In the genomic region with DNA sequence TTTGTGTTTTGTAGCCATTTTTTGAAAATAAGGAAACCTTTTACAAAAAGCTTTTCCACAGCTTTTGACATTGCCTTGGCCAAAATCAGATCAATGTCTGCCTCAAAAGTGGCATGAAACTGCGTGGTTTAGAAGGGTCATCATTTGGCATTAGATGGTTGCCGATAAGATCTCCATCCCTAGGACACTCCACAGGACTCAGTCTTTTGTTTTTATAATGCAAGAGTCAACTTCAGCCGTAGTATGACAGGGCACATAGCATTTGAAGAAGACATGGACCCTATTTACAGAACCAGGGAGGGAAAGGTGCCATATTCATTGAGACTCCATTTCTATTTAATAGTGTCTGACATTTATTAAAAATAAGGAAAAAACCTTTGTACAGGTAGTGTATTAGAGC, we compare ENCODE assay signal across 9 cellular contexts. TPM values are rescaled to one million over a fixed set of nuclear protein-coding genes. Genes with fewer than 3 reads are reported as not detected.
DNase-seq lines count a peak whose midpoint lies in the region; ATAC-seq, FAIRE-seq and TF ChIP-seq lines count a peak whose summit lies in the region.
"Had no signal": no experiment of that assay in that cellular context is flagged by ENCODE, and none has a peak within 500 bp of the region (broad histone marks: within the 10 kb centered on the region; RNA-seq: fewer than 3 reads in every experiment).

No MANE protein-coding gene starts in this region.

- H3K56ac ChIP-seq in mesendoderm (ENCODE audit: low read length) = no peak overlapping the region

- H2BK120ac ChIP-seq in mesendoderm (ENCODE audit: low read depth, low read length) = no peak overlapping the region

- H3K4me3 ChIP-seq in right atrium auricular region (peak overlapping the region in 1 of 2 donors; percentile 58), K562 (peak overlapping the region; percentile 59), mesendoderm (ENCODE audit: low read length) (no peak overlapping the region), upper lobe of right lung (peak overlapping the region; percentile 64)

- POLR2A ChIA-PET in K562 (lab: Yijun Ruan, JAX) = no interaction called here

- TF ChIP-seq CTCF in right atrium auricular region (IDR thresholded peaks at IDR 0.05) = no peak
- TF ChIP-seq CTCF in K562 (IDR thresholded peaks at IDR 0.05 in 2 of 3, conservative IDR thresholded peaks at IDR 0.05 in 1 of 3; ENCODE audit: insufficient read depth in 2 of 3, low read depth in 1 of 3, low read length in 3 of 3) = no peak
- TF ChIP-seq CTCF in upper lobe of right lung (IDR thresholded peaks at IDR 0.05) = no peak
- TF ChIP-seq CTCF in GM20000 (IDR thresholded peaks at IDR 0.05; ENCODE audit: extremely low read depth, missing control alignments) = no peak

- H3K4me1 ChIP-seq in right atrium auricular region = peaks cover 0 to 5% of the 10 kb centered on the region in 2 donors
- peaks cover 15% of the 10 kb centered on the region in 2 experiments; a peak in 4 of 5 replicates for H3K4me1 ChIP-seq in K562 (replicated peaks in 1 of 2; ENCODE audit: control insufficient read depth in 2 of 2, insufficient read depth in 2 of 2, low read length in 2 of 2)
- H3K4me1 ChIP-seq in mesendoderm (ENCODE audit: control insufficient read depth, low read depth, low read length) = no peaks in the 10 kb centered on the region
- H3K4me1 ChIP-seq in upper lobe of right lung = no peaks in the 10 kb centered on the region

- H3K9ac ChIP-seq in K562 (ENCODE audit: insufficient read depth in 1 of 2, low read depth in 2 of 2, low read length in 2 of 2) (no peak overlapping the region), mesendoderm (ENCODE audit: low read length) (peak overlapping the region; percentile 75)

- TF ChIP-seq POLR2A in K562 (conservative IDR thresholded peaks at IDR 0.05) = no peak

- TSS peak; percentile 67 for BruUV-seq in K562 (replicated peaks; lab: Mats Ljungman, UMichigan)

- no peak for TF ChIP-seq RAD21 in K562 (CRISPR knock-in tag; conservative IDR thresholded peaks at IDR 0.05 in 1 of 2, IDR thresholded peaks at IDR 0.05 in 1 of 2)

- no peaks in the 10 kb centered on the region for H3K9me3 ChIP-seq in right atrium auricular region
- H3K9me3 ChIP-seq in K562 (replicated peaks; ENCODE audit: control insufficient read depth, insufficient read depth, low read depth, low read length) = no peaks in the 10 kb centered on the region
- no peaks in the 10 kb centered on the region for H3K9me3 ChIP-seq in upper lobe of right lung

- H2BK15ac ChIP-seq in mesendoderm (replicated peaks; ENCODE audit: low read depth) = no peak overlapping the region

- H3K36me3 ChIP-seq in right atrium auricular region = no peaks in the 10 kb centered on the region
- peaks cover 16% of the 10 kb centered on the region; the same call in 2 of the 3 replicates for H3K36me3 ChIP-seq in K562 (ENCODE audit: control insufficient read depth, insufficient read depth, low read length)
- H3K36me3 ChIP-seq in mesendoderm (ENCODE audit: control insufficient read depth, insufficient read depth, low read length) = no peaks in the 10 kb centered on the region
- H3K36me3 ChIP-seq in upper lobe of right lung = no peaks in the 10 kb centered on the region

- H3K23ac ChIP-seq in mesendoderm (ENCODE audit: low read length) = no peak overlapping the region

- H3K9me1 ChIP-seq in K562 (ENCODE audit: control insufficient read depth, insufficient read depth, low read length) = no peaks in the 10 kb centered on the region

- H3K18ac ChIP-seq in mesendoderm (ENCODE audit: low read length) = no peak overlapping the region

- no peak overlapping the region for H3K4ac ChIP-seq in mesendoderm (ENCODE audit: low read depth, low read length)

- H3K27me3 ChIP-seq in right atrium auricular region (no peaks in the 10 kb centered on the region), K562 (ENCODE audit: control insufficient read depth in 2 of 2, insufficient read depth in 2 of 2, low read length in 2 of 2) (no peaks in the 10 kb centered on the region), mesendoderm (ENCODE audit: insufficient read depth, low read length, poor library complexity) (no peaks in the 10 kb centered on the region), upper lobe of right lung (no peaks in the 10 kb centered on the region)

- no peak overlapping the region for H4K5ac ChIP-seq in mesendoderm (ENCODE audit: low read length)

- CTCF ChIA-PET in K562 (lab: Yijun Ruan, JAX; ENCODE audit: low intra/inter-chr PET ratio) = no interaction called here

- peak overlapping the region; percentile 95 for H3K4me2 ChIP-seq in K562 (ENCODE audit: insufficient read depth, low read length)
- no peak overlapping the region for H3K4me2 ChIP-seq in mesendoderm (ENCODE audit: low read length)

- H3K27ac ChIP-seq in right atrium auricular region (peak overlapping the region; percentile 85 to 92), K562 (ENCODE audit: extremely low read depth, low read depth, low read length) (no peak overlapping the region), mesendoderm (ENCODE audit: low read depth, low read length) (no peak overlapping the region), upper lobe of right lung (no peak overlapping the region)

- TF ChIP-seq EP300 in K562 (IDR thresholded peaks at IDR 0.05; ENCODE audit: low read length) = no peak

- H3K79me1 ChIP-seq in mesendoderm (ENCODE audit: low read length) = no peaks in the 10 kb centered on the region

- no peak for DNase-seq in right atrium auricular region (ENCODE audit: low spot score)
- DNase-seq in Right ventricle myocardium superior = no peak
- DNase-seq in K562 (ENCODE audit: extremely low read depth in 1 of 4, low spot score in 3 of 4) = no peak
- DNase-seq in mesendoderm = no peak
- no peak for DNase-seq in upper lobe of right lung
- no peak for DNase-seq in GM20000 (ENCODE audit: low spot score)
- no peak for DNase-seq in NCI-H446 treated with DMSO at 0.1 percent for 48 hours (lab: John Stamatoyannopoulos, UW)

- no peak overlapping the region for H2AFZ ChIP-seq in K562 (ENCODE audit: low read depth, low read length)

- peaks cover 8% of the 10 kb centered on the region for H4K20me1 ChIP-seq in K562 (replicated peaks; ENCODE audit: control insufficient read depth, insufficient read depth, low read length)

- H4K8ac ChIP-seq in mesendoderm (ENCODE audit: low read depth, low read length) = no peak overlapping the region

- 71% methylated on average over 3 of the region's 3 CpGs for WGBS in K562 (ENCODE audit: insufficient coverage, low coverage, missing lambda C conversion rate)
- no CpG with 5 or more reads among the region's 3 CpGs for WGBS in mesendoderm (ENCODE audit: extremely low coverage, insufficient coverage, low lambda C conversion rate)

- no peak for FAIRE-seq in K562 (lab: Jason Lieb, UNC)

- in situ Hi-C loops in K562 (cut with MboI) = no loop called here

- no peak for ATAC-seq in Right ventricle myocardium superior (ENCODE audit: poor library complexity)
- no peak for ATAC-seq in K562
- no peak for ATAC-seq in upper lobe of right lung
- ATAC-seq in GM21367 (IDR thresholded peaks at IDR 0.05; ENCODE audit: unreplicated experiment) = no peak

- H2BK5ac ChIP-seq in mesendoderm (ENCODE audit: low read length) = no peak overlapping the region

- H2AK5ac ChIP-seq in mesendoderm (ENCODE audit: low read length) = no peak overlapping the region

- intact Hi-C loops in Right ventricle myocardium superior (cut with DNase I) (no loop called here), K562 (cut with micrococcal nuclease) (no loop called here), upper lobe of right lung (cut with DNase I) (no loop called here)

- H3K79me2 ChIP-seq in K562 (ENCODE audit: control insufficient read depth, insufficient read depth, low read length) = peaks cover 17% of the 10 kb centered on the region
- no peaks in the 10 kb centered on the region for H3K79me2 ChIP-seq in mesendoderm (ENCODE audit: control insufficient read depth, insufficient read depth, low read length)

RNA-seq across cellular contexts. Expression of a gene that starts 1.3 kb away (rescaled TPM):
- total RNA-seq in right atrium auricular region = 10 to 100 TPM; 27.5 to 40.3 TPM
- 31.1 TPM for total RNA-seq in Right ventricle myocardium superior
- total RNA-seq in K562 (2011; cell fraction: chromatin; rRNA removed; ENCODE audit: low replicate concordance) = 11.6 and 23.5 TPM in 2 replicates
- total RNA-seq in K562 (2011; cell fraction: nucleolus; rRNA removed) = 16.7 and 19.7 TPM in 2 replicates
- total RNA-seq in K562 (2011; cell fraction: nucleoplasm; rRNA removed) = 17.2 and 30.8 TPM in 2 replicates
- total RNA-seq in K562 (2014; rRNA removed) = 13.2 and 15.9 TPM in 2 replicates
- 8.1 and 10.1 TPM in 2 replicates for total RNA-seq in K562 (2014; rRNA removed; fragmentation: Illumina TruSeq; extraction: Trizol)
- total RNA-seq in K562 (2015; rRNA removed; fragmentation: Illumina TruSeq; extraction: Trizol) = 17.9 and 18.9 TPM in 2 replicates
- 36.5 and 42.6 TPM in 2 replicates for total RNA-seq in K562 (2021)
- 24.4 and 36.0 TPM in 2 replicates for polyA plus RNA-seq in K562 (2011; rRNA removed)
- 75.3 and 105 TPM in 2 replicates for polyA plus RNA-seq in K562 (2011; cell fraction: cytosol; rRNA removed)
- polyA plus RNA-seq in K562 (2011; cell fraction: nucleus; rRNA removed) = 58.1 and 84.1 TPM in 2 replicates
- polyA plus RNA-seq in K562 (2012) = 79.9 and 169 TPM in 2 replicates
- polyA plus RNA-seq in K562 (2014; fragmentation: Illumina TruSeq; extraction: Trizol) = 95.1 and 98.7 TPM in 2 replicates
- polyA plus RNA-seq in K562 (2014; fragmentation: Nextera tagmentation; extraction: Ambion mirVana) = 10 to 100 TPM; 23.7 to 30.3 TPM
- 36.2 and 62.4 TPM in 2 replicates for polyA plus RNA-seq in K562 (2014; rRNA removed)
- polyA minus RNA-seq in K562 (2011; rRNA and poly(A)+ RNA removed) = 9.2 and 11.4 TPM in 2 replicates
- 14.4 and 26.2 TPM in 2 replicates for polyA minus RNA-seq in K562 (2011; cell fraction: cytosol; rRNA and poly(A)+ RNA removed)
- polyA minus RNA-seq in K562 (2011; cell fraction: nucleus; rRNA and poly(A)+ RNA removed) = 10.2 and 12.6 TPM in 2 replicates
- polyA plus RNA-seq in mesendoderm (2013, experiment 1 of 2) = 71.6 TPM
- polyA plus RNA-seq in mesendoderm (2013, experiment 2 of 2) = 67.6 TPM
- 34.7 TPM for total RNA-seq in upper lobe of right lung

RNA-seq across cellular contexts. Expression of a gene that starts 18.4 kb away (rescaled TPM):
- total RNA-seq in right atrium auricular region = 100 to 1,000 TPM; 177 to 187 TPM
- 253 TPM for total RNA-seq in Right ventricle myocardium superior
- total RNA-seq in K562 (2011; cell fraction: chromatin; rRNA removed; ENCODE audit: low replicate concordance) = 14.2 and 31.1 TPM in 2 replicates
- 32.0 and 32.2 TPM in 2 replicates for total RNA-seq in K562 (2011; cell fraction: nucleolus; rRNA removed)
- total RNA-seq in K562 (2011; cell fraction: nucleoplasm; rRNA removed) = 24.9 and 35.4 TPM in 2 replicates
- total RNA-seq in K562 (2014; rRNA removed) = 24.9 and 39.0 TPM in 2 replicates
- 20.0 and 22.9 TPM in 2 replicates for total RNA-seq in K562 (2014; rRNA removed; fragmentation: Illumina TruSeq; extraction: Trizol)
- 20.6 and 22.4 TPM in 2 replicates for total RNA-seq in K562 (2015; rRNA removed; fragmentation: Illumina TruSeq; extraction: Trizol)
- 67.5 and 67.8 TPM in 2 replicates for total RNA-seq in K562 (2021)
- polyA plus RNA-seq in K562 (2011; rRNA removed) = 22.9 and 48.6 TPM in 2 replicates
- 57.6 and 104 TPM in 2 replicates for polyA plus RNA-seq in K562 (2011; cell fraction: cytosol; rRNA removed)
- polyA plus RNA-seq in K562 (2011; cell fraction: nucleus; rRNA removed) = 55.7 and 86.1 TPM in 2 replicates
- polyA plus RNA-seq in K562 (2012) = 83.4 and 93.2 TPM in 2 replicates
- polyA plus RNA-seq in K562 (2014; fragmentation: Illumina TruSeq; extraction: Trizol) = 44.7 and 60.2 TPM in 2 replicates
- polyA plus RNA-seq in K562 (2014; fragmentation: Nextera tagmentation; extraction: Ambion mirVana) = 10 to 100 TPM; 17.0 to 20.5 TPM
- 36.4 and 49.0 TPM in 2 replicates for polyA plus RNA-seq in K562 (2014; rRNA removed)
- 6.1 and 8.7 TPM in 2 replicates for polyA minus RNA-seq in K562 (2011; rRNA and poly(A)+ RNA removed)
- polyA minus RNA-seq in K562 (2011; cell fraction: cytosol; rRNA and poly(A)+ RNA removed) = 30.9 and 33.2 TPM in 2 replicates
- polyA minus RNA-seq in K562 (2011; cell fraction: nucleus; rRNA and poly(A)+ RNA removed) = 13.6 and 14.1 TPM in 2 replicates
- 70.0 TPM for polyA plus RNA-seq in mesendoderm (2013, experiment 1 of 2)
- polyA plus RNA-seq in mesendoderm (2013, experiment 2 of 2) = 70.8 TPM
- 80.9 TPM for total RNA-seq in upper lobe of right lung

RNA-seq across cellular contexts. Expression of a gene that starts 28.3 kb away (rescaled TPM):
- total RNA-seq in right atrium auricular region (10 to 100 TPM in 1 of 2 donors, 1 to 10 TPM in 1; 8.2 to 13.8 TPM), Right ventricle myocardium superior (14.2 TPM), K562 (2014; rRNA removed) (0.08 TPM in 1 of 2 replicates, not detected in the other), K562 (2014; rRNA removed; fragmentation: Illumina TruSeq; extraction: Trizol) (not detected in 2 replicates), K562 (2015; rRNA removed; fragmentation: Illumina TruSeq; extraction: Trizol) (0.07 and 0.08 TPM in 2 replicates), K562 (2021) (0.07 and 0.20 TPM in 2 replicates), upper lobe of right lung (15.6 TPM)
- 0.19 TPM in 1 of 2 replicates, not detected in the other for total RNA-seq in K562 (2011; cell fraction: chromatin; rRNA removed; ENCODE audit: low replicate concordance)
- total RNA-seq in K562 (2011; cell fraction: nucleolus; rRNA removed) = not detected in 2 replicates
- not detected in 2 replicates for total RNA-seq in K562 (2011; cell fraction: nucleoplasm; rRNA removed)
- polyA plus RNA-seq in K562 (2011; rRNA removed) (0.03 TPM in 1 of 2 replicates, not detected in the other), K562 (2014; fragmentation: Illumina TruSeq; extraction: Trizol) (0.11 TPM in 1 of 2 replicates, not detected in the other), K562 (2014; fragmentation: Nextera tagmentation; extraction: Ambion mirVana) (under 1 TPM in 1 of 2 experiments, not detected in 1; 0.03 TPM), K562 (2014; rRNA removed) (0.24 and 0.27 TPM in 2 replicates)
- polyA plus RNA-seq in K562 (2011; cell fraction: cytosol; rRNA removed) = 0.04 and 0.15 TPM in 2 replicates
- polyA plus RNA-seq in K562 (2011; cell fraction: nucleus; rRNA removed) = 0.16 and 0.18 TPM in 2 replicates
- polyA plus RNA-seq in K562 (2012) = 0.22 and 0.25 TPM in 2 replicates
- polyA minus RNA-seq in K562 (2011; rRNA and poly(A)+ RNA removed) = not detected in 2 replicates
- polyA minus RNA-seq in K562 (2011; cell fraction: cytosol; rRNA and poly(A)+ RNA removed) = not detected in 2 replicates
- polyA minus RNA-seq in K562 (2011; cell fraction: nucleus; rRNA and poly(A)+ RNA removed) = not detected in 2 replicates
- 6.2 TPM for polyA plus RNA-seq in mesendoderm (2013, experiment 1 of 2)
- polyA plus RNA-seq in mesendoderm (2013, experiment 2 of 2) = 6.1 TPM

RNA-seq across cellular contexts. Expression of a gene that starts 47.9 kb away (rescaled TPM):
- 10 to 100 TPM in 1 of 2 donors, 1 to 10 TPM in 1; 8.3 to 17.7 TPM for total RNA-seq in right atrium auricular region
- 1.6 TPM for total RNA-seq in Right ventricle myocardium superior
- 0.86 and 1.6 TPM in 2 replicates for total RNA-seq in K562 (2011; cell fraction: chromatin; rRNA removed; ENCODE audit: low replicate concordance)
- total RNA-seq in K562 (2011; cell fraction: nucleolus; rRNA removed) = 2.2 TPM in 2 replicates
- 1.5 and 1.6 TPM in 2 replicates for total RNA-seq in K562 (2011; cell fraction: nucleoplasm; rRNA removed)
- 0.16 and 0.64 TPM in 2 replicates for total RNA-seq in K562 (2014; rRNA removed)
- 0.13 and 0.18 TPM in 2 replicates for total RNA-seq in K562 (2014; rRNA removed; fragmentation: Illumina TruSeq; extraction: Trizol)
- 0.18 and 0.19 TPM in 2 replicates for total RNA-seq in K562 (2015; rRNA removed; fragmentation: Illumina TruSeq; extraction: Trizol)
- total RNA-seq in K562 (2021) = 0.22 and 0.47 TPM in 2 replicates
- 0.04 and 0.11 TPM in 2 replicates for polyA plus RNA-seq in K562 (2011; rRNA removed)
- 0.07 and 0.09 TPM in 2 replicates for polyA plus RNA-seq in K562 (2011; cell fraction: cytosol; rRNA removed)
- 0.32 and 0.44 TPM in 2 replicates for polyA plus RNA-seq in K562 (2011; cell fraction: nucleus; rRNA removed)
- 0.12 and 0.22 TPM in 2 replicates for polyA plus RNA-seq in K562 (2012)
- polyA plus RNA-seq in K562 (2014; fragmentation: Illumina TruSeq; extraction: Trizol) = 0.27 and 0.30 TPM in 2 replicates
- under 1 TPM in 1 of 2 experiments, not detected in 1; 0.03 TPM for polyA plus RNA-seq in K562 (2014; fragmentation: Nextera tagmentation; extraction: Ambion mirVana)
- 0.20 and 0.38 TPM in 2 replicates for polyA plus RNA-seq in K562 (2014; rRNA removed)
- polyA minus RNA-seq in K562 (2011; rRNA and poly(A)+ RNA removed) = 0.42 and 0.45 TPM in 2 replicates
- polyA minus RNA-seq in K562 (2011; cell fraction: cytosol; rRNA and poly(A)+ RNA removed) = not detected in 2 replicates
- polyA minus RNA-seq in K562 (2011; cell fraction: nucleus; rRNA and poly(A)+ RNA removed) = 1.6 and 3.1 TPM in 2 replicates
- polyA plus RNA-seq in mesendoderm (2013, experiment 1 of 2) = 3.2 TPM
- polyA plus RNA-seq in mesendoderm (2013, experiment 2 of 2) = 3.4 TPM
- total RNA-seq in upper lobe of right lung = 2.4 TPM
- total RNA-seq: T-helper 1 cell treated with Interleukin-12 subunit alpha and Interleukin-12 subunit beta and Interleukin-4 antibody, amounts not matched to agents 30 ng/mL and 1 ng/mL, for 36 hours had no signal

RNA-seq across cellular contexts. Expression of a gene that starts 59.8 kb away (rescaled TPM):
- total RNA-seq in right atrium auricular region = 1 to 10 TPM; 4.9 to 6.8 TPM
- total RNA-seq in Right ventricle myocardium superior = 4.6 TPM
- total RNA-seq in K562 (2011; cell fraction: chromatin; rRNA removed; ENCODE audit: low replicate concordance) = 0.81 and 3.7 TPM in 2 replicates
- 1.2 and 2.9 TPM in 2 replicates for total RNA-seq in K562 (2011; cell fraction: nucleolus; rRNA removed)
- total RNA-seq in K562 (2011; cell fraction: nucleoplasm; rRNA removed) = 2.5 and 2.7 TPM in 2 replicates
- 16.4 and 18.2 TPM in 2 replicates for total RNA-seq in K562 (2014; rRNA removed)
- total RNA-seq in K562 (2014; rRNA removed; fragmentation: Illumina TruSeq; extraction: Trizol) = 16.8 and 17.5 TPM in 2 replicates
- 21.6 and 25.3 TPM in 2 replicates for total RNA-seq in K562 (2015; rRNA removed; fragmentation: Illumina TruSeq; extraction: Trizol)
- 8.3 and 8.5 TPM in 2 replicates for total RNA-seq in K562 (2021)
- polyA plus RNA-seq in K562 (2011; rRNA removed) = 4.8 and 11.0 TPM in 2 replicates
- polyA plus RNA-seq in K562 (2011; cell fraction: cytosol; rRNA removed) = 6.9 and 21.5 TPM in 2 replicates
- polyA plus RNA-seq in K562 (2011; cell fraction: nucleus; rRNA removed) = 3.3 and 6.6 TPM in 2 replicates
- 19.4 and 20.5 TPM in 2 replicates for polyA plus RNA-seq in K562 (2012)
- 16.0 and 21.9 TPM in 2 replicates for polyA plus RNA-seq in K562 (2014; fragmentation: Illumina TruSeq; extraction: Trizol)
- 1 to 10 TPM; 2.1 to 4.2 TPM for polyA plus RNA-seq in K562 (2014; fragmentation: Nextera tagmentation; extraction: Ambion mirVana)
- 21.8 and 23.0 TPM in 2 replicates for polyA plus RNA-seq in K562 (2014; rRNA removed)
- 1.5 and 2.9 TPM in 2 replicates for polyA minus RNA-seq in K562 (2011; rRNA and poly(A)+ RNA removed)
- polyA minus RNA-seq in K562 (2011; cell fraction: cytosol; rRNA and poly(A)+ RNA removed) = 1.5 and 2.3 TPM in 2 replicates
- 1.3 TPM in 2 replicates for polyA minus RNA-seq in K562 (2011; cell fraction: nucleus; rRNA and poly(A)+ RNA removed)
- polyA plus RNA-seq in mesendoderm (2013, experiment 1 of 2) = 5.6 TPM
- polyA plus RNA-seq in mesendoderm (2013, experiment 2 of 2) = 6.2 TPM
- total RNA-seq in upper lobe of right lung = 5.2 TPM

Comparison
In these comparisons a context has a peak if more than half of its experiments do, and no peak if none do; other contexts are left out.
1. H3K27ac ChIP-seq: peak in right atrium auricular region (2 of 2); none in K562 (single experiment), mesendoderm (single experiment) and upper lobe of right lung (single experiment).
2. RNA of a gene that starts 28.3 kb away (total RNA-seq): 15.6 TPM in upper lobe of right lung (single experiment), 14.2 TPM in Right ventricle myocardium superior (single experiment) and 8.2 to 13.8 TPM in right atrium auricular region; 0.07 to 0.20 TPM in K562; every median in the first group is over 4 times any median in the second.